8 cellular contexts compared by ENCODE assay signal in genomic region chr11:1863352-1864215, GRCh38. TPM values are rescaled to one million over a fixed set of nuclear protein-coding genes. Genes with fewer than 3 reads are reported as not detected.
DNase-seq lines count a peak whose midpoint lies in the region; ATAC-seq and TF ChIP-seq lines count a peak whose summit lies in the region.

No MANE protein-coding gene starts in this region.

- H3K9ac ChIP-seq in skeletal muscle tissue (ENCODE audit: low read depth in 1 of 3, low read length in 3 of 3): peak overlapping the region; percentile 50 to 77 (median 61)

- DNase-seq in AG09319 (ENCODE audit: extremely low read depth, low read depth): peak; percentile 68
- DNase-seq in HUDEP-2 (lab: John Stamatoyannopoulos, UW; ENCODE audit: unreplicated experiment in 76 of 76): peak in 61 of 76 experiments; percentile 3 to 77 (median 41)
- peak; percentile 81 to 85 for DNase-seq in breast epithelium (ENCODE audit: low spot score in 2 of 2)
- DNase-seq in kidney epithelial cell (ENCODE audit: low read depth): peak; percentile 54
- no peak for DNase-seq in NCI-H82 (lab: John Stamatoyannopoulos, UW)

- intact Hi-C loops in breast epithelium (cut with DNase I; ENCODE audit: low total_unique reads): no loop called here

- ATAC-seq in GM19452 (IDR thresholded peaks at IDR 0.05; ENCODE audit: unreplicated experiment) (no peak), GM18511 (IDR thresholded peaks at IDR 0.05; ENCODE audit: unreplicated experiment) (no peak)

- H3K4me3 ChIP-seq in breast epithelium: peak overlapping the region; percentile 24 to 59 (median 43)
- no peak overlapping the region for H3K4me3 ChIP-seq in kidney epithelial cell (ENCODE audit: low read depth, low read length)
- peak overlapping the region; percentile 60 to 68 (median 60) for H3K4me3 ChIP-seq in skeletal muscle tissue (ENCODE audit: low read length in 3 of 3)

- TF ChIP-seq CTCF in AG09319 (IDR thresholded peaks at IDR 0.05; ENCODE audit: low read depth, low read length): no peak
- TF ChIP-seq CTCF in breast epithelium (IDR thresholded peaks at IDR 0.05): no peak
- TF ChIP-seq CTCF in kidney epithelial cell (IDR thresholded peaks at IDR 0.05; ENCODE audit: insufficient read depth, low read length, poor library complexity, severe bottlenecking): no peak

- H3K27ac ChIP-seq in breast epithelium (peak overlapping the region; percentile 77 to 97), skeletal muscle tissue (ENCODE audit: low read depth, low read length) (peak overlapping the region; percentile 80)

- H3K4me1 ChIP-seq in breast epithelium: peaks cover 9 to 17% of the 10 kb centered on the region in 2 donors
- H3K4me1 ChIP-seq in skeletal muscle tissue (ENCODE audit: control insufficient read depth in 3 of 3, insufficient read depth in 3 of 3, low read length in 3 of 3): peaks cover 38 to 46% (median 41%) of the 10 kb centered on the region in 3 donors

- no peak for TF ChIP-seq POLR2A in breast epithelium (IDR thresholded peaks at IDR 0.05)

- H3K36me3 ChIP-seq in breast epithelium: no peaks in the 10 kb centered on the region
- no peaks in the 10 kb centered on the region for H3K36me3 ChIP-seq in kidney epithelial cell (ENCODE audit: control insufficient read depth, insufficient read depth, low read length)
- no peaks in the 10 kb centered on the region for H3K36me3 ChIP-seq in skeletal muscle tissue (ENCODE audit: control insufficient read depth in 3 of 3, insufficient read depth in 3 of 3, low read length in 3 of 3)

- H3K27me3 ChIP-seq in breast epithelium (no peaks in the 10 kb centered on the region), kidney epithelial cell (ENCODE audit: control insufficient read depth, insufficient read depth, low read length) (peaks cover 18% of the 10 kb centered on the region), skeletal muscle tissue (ENCODE audit: control insufficient read depth in 3 of 3, insufficient read depth in 3 of 3, low read length in 3 of 3) (peaks cover 0 to 45% (median 2%) of the 10 kb centered on the region in 3 donors)

- H3K9me3 ChIP-seq in breast epithelium: no peaks in the 10 kb centered on the region
- H3K9me3 ChIP-seq in skeletal muscle tissue (ENCODE audit: control insufficient read depth in 3 of 3, low read length in 3 of 3): no peaks in the 10 kb centered on the region

RNA-seq across cellular contexts. Expression of gene LSP1, which starts 10.7 kb away (rescaled TPM):
- total RNA-seq in breast epithelium: 10 to 100 TPM; 21.4 to 36.0 (median 23.6) TPM
- not detected in 2 replicates for total RNA-seq in kidney epithelial cell
- total RNA-seq in skeletal muscle tissue: 29.2 TPM

RNA-seq across cellular contexts. Expression of gene TNNI2, which starts 24.8 kb away (rescaled TPM):
- total RNA-seq in breast epithelium: 1 to 10 TPM in 2 of 3 donors, not detected in 1; 1.6 to 5.6 TPM
- total RNA-seq in kidney epithelial cell: not detected in 2 replicates
- 2,937 TPM for total RNA-seq in skeletal muscle tissue

RNA-seq across cellular contexts. Expression of gene PRR33, which starts 28.1 kb away (rescaled TPM):
- total RNA-seq in breast epithelium: not detected
- not detected in 2 replicates for total RNA-seq in kidney epithelial cell
- total RNA-seq in skeletal muscle tissue: 1.0 TPM

RNA-seq across cellular contexts. Expression of gene SYT8, which starts 28.8 kb away (rescaled TPM):
- total RNA-seq in breast epithelium (10 to 100 TPM in 2 of 3 donors, not detected in 1; 10.7 to 12.1 TPM), kidney epithelial cell (0.17 TPM in 1 of 2 replicates, not detected in the other), skeletal muscle tissue (not detected)

RNA-seq across cellular contexts. Expression of gene TNNT3, which starts 55.9 kb away (rescaled TPM):
- total RNA-seq in breast epithelium: 1 to 10 TPM; 3.5 to 8.2 (median 3.6) TPM
- not detected in 2 replicates for total RNA-seq in kidney epithelial cell
- total RNA-seq in skeletal muscle tissue: 4,042 TPM

Comparison
In these comparisons a context has a peak if more than half of its experiments do, and no peak if none do; other contexts are left out.
1. RNA of gene LSP1, which starts 10.7 kb away (total RNA-seq): 29.2 TPM in skeletal muscle tissue (single experiment) and 21.4 to 36.0 TPM in breast epithelium; not detected in kidney epithelial cell; every median in the first group is over 10 times any median in the second.
2. RNA of gene TNNI2, which starts 24.8 kb away (total RNA-seq): 2,937 TPM in skeletal muscle tissue (single experiment); 1.6 to 5.6 TPM in breast epithelium and not detected in kidney epithelial cell; every median in the first group is over 100 times any median in the second.